In genomic region chr12:102167821-102168605, GRCh38 we compare ENCODE assay signal across 8 cellular contexts. TPM values are rescaled to one million over a fixed set of nuclear protein-coding genes. Genes with fewer than 3 reads are reported as not detected.
DNase-seq lines count a peak whose midpoint lies in the region; ATAC-seq and FAIRE-seq lines count a peak whose summit lies in the region.

No MANE protein-coding gene starts in this region.

- no peak overlapping the region for H3K4me3 ChIP-seq in small intestine (ENCODE audit: low read depth in 1 of 2, low read length in 2 of 2)

- H3K27me3 ChIP-seq in small intestine (ENCODE audit: control insufficient read depth in 2 of 2, insufficient read depth in 2 of 2, low read length in 2 of 2), result no peaks in the 10 kb centered on the region

- peak; percentile 31 to 41 for DNase-seq in Kasumi-1 (lab: John Stamatoyannopoulos, UW)
- peak; percentile 27 for DNase-seq in fibroblast of the conjunctiva (ENCODE audit: low read depth)
- no peak for DNase-seq in midbrain (lab: John Stamatoyannopoulos, UW)
- no peak for DNase-seq in NCI-H2029 (lab: John Stamatoyannopoulos, UW)
- no peak for DNase-seq in small intestine
- DNase-seq in stimulated activated CD4-positive, alpha-beta T cell treated with anti-CD3 and anti-CD28 coated beads, Interleukin-1b, Interleukin-23, amount 100 ng/mL, for 48 hours, result no peak

- ATAC-seq in GM18511 (IDR thresholded peaks at IDR 0.05; ENCODE audit: unreplicated experiment) (peak; percentile 62), GM21576 (IDR thresholded peaks at IDR 0.05; ENCODE audit: unreplicated experiment) (peak; percentile 65)

- H3K4me1 ChIP-seq in small intestine (ENCODE audit: control insufficient read depth in 2 of 2, insufficient read depth in 1 of 2, low read depth in 1 of 2, low read length in 1 of 2), result no peaks in the 10 kb centered on the region

- no peak overlapping the region for H3K27ac ChIP-seq in small intestine (ENCODE audit: low read depth in 1 of 2, low read length in 1 of 2)

- no peak for FAIRE-seq in small intestine (lab: Jason Lieb, UNC)

- no peaks in the 10 kb centered on the region for H3K9me3 ChIP-seq in small intestine (ENCODE audit: control insufficient read depth, low read depth)

- no peaks in the 10 kb centered on the region for H3K36me3 ChIP-seq in small intestine (ENCODE audit: control insufficient read depth in 2 of 2, insufficient read depth in 2 of 2, low read length in 2 of 2)

RNA-seq across cellular contexts. Expression of gene PMCH, which starts 29.6 kb away (rescaled TPM):
- polyA plus RNA-seq in small intestine, result not detected

RNA-seq across cellular contexts. Expression of gene PARPBP, which starts 48.0 kb away (rescaled TPM):
- polyA plus RNA-seq in small intestine, result 10 to 100 TPM in 1 of 3 donors, 1 to 10 TPM in 2; 1.1 to 12.1 (median 2.2) TPM

RNA-seq across cellular contexts. Expression of gene NUP37, which starts 48.1 kb away (rescaled TPM):
- 10 to 100 TPM; 13.8 to 27.9 (median 14.1) TPM for polyA plus RNA-seq in small intestine

Comparison
In these comparisons a context has a peak if more than half of its experiments do, and no peak if none do; other contexts are left out.
1. DNase-seq: peak in Kasumi-1 (2 of 2) and fibroblast of the conjunctiva (single experiment); none in midbrain (single experiment), NCI-H2029 (single experiment), small intestine (single experiment) and stimulated activated CD4-positive, alpha-beta T cell treated with anti-CD3 and anti-CD28 coated beads, Interleukin-1b, Interleukin-23, amount 100 ng/mL, for 48 hours (single experiment).